ENCODE assay signal across 19 cellular contexts in the genomic region with DNA sequence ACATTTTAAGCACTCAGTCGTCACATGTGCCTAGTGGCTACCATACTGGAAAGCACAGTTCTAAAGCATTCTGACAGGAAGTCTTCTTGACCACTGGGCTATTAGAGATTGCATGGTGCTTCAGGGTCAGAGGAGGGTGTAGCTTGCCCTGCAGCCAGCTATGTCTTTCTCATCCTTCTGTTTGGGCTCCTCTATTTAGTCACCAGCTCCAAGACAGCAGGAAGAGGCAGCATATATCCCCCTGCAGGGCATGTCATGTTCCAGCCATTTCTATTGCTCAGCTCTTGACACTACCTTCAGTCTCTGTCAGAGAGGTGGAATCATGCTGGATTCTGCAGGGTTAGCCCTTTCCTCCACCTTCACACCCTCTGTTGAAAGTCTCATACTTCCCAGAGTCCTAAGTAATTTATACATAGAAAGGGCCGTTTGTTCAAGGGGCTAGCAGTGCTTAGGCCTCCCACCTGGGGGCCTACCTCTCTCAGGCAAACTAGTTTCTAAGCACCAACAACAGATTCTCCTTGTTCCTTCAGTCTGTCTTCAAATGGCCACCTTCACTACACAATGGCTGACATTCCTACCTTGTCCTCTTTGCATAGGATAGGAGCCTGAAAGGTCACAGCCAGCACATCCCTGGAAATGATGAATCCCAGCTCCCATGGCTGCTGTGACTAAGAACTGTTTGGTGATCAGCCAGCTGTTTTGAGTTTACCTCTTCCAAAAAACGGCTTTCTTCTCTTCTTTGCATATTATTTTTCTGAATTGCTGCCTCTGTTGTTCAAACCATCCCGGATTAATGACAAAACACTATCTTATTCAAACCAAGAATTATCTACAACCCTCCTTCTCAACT.
A peak's percentile ranks its signal among the peaks of the same experiment; 100 is the strongest.
DNase-seq lines count a peak whose midpoint lies in the region; ATAC-seq and TF ChIP-seq lines count a peak whose summit lies in the region.
"Had no signal": no experiment of that assay in that cellular context is flagged by ENCODE, and none has a peak within 500 bp of the region (broad histone marks: within the 10 kb centered on the region; RNA-seq: fewer than 3 reads in every experiment).

No MANE protein-coding gene starts in this region.

- H3K79me2 ChIP-seq in GM23248 (ENCODE audit: insufficient read depth) = no peaks in the 10 kb centered on the region

- H3K4me3 ChIP-seq in GM23248 (no peak overlapping the region), endodermal cell (ENCODE audit: low read length) (no peak overlapping the region)
- H3K4me3 ChIP-seq: spleen, tibial nerve had no signal

- no peak overlapping the region for H3K4me3 Mint-ChIP-seq in endodermal cell
- no peak overlapping the region for H3K4me3 Mint-ChIP-seq in stimulated activated effector memory CD8-positive, alpha-beta T cell treated with anti-CD3 and anti-CD28 coated beads, Interleukin-12 subunit alpha, Interleukin-12 subunit beta, amount 100 ng/mL, for 72 hours
- H3K4me3 Mint-ChIP-seq: activated CD4-positive, alpha-beta memory T cell treated with anti-CD3 and anti-CD28 coated beads, Interleukin-2, amount 10 ng/mL, durations not matched to agents 7 days and 5 days; activated naive CD4-positive, alpha-beta T cell treated with anti-CD3 and anti-CD28 coated beads, Interleukin-2, amount 50 U/mL, for 24 hours; activated T-cell treated with anti-CD3 and anti-CD28 coated beads, Interleukin-2, amount 50 U/mL, for 24 hours; dendritic cell treated with granulocyte-macrophage colony-stimulating factor and Interleukin-4, amounts not matched to agents 40 ng/mL and 50 ng/mL, for 4 days; natural killer cell had no signal

- H3K4me2 ChIP-seq in GM23248 (ENCODE audit: unreplicated experiment) = no peak overlapping the region

- H3K9ac ChIP-seq in GM23248 (no peak overlapping the region), endodermal cell (ENCODE audit: extremely low read depth, low read length, poor library complexity, severe bottlenecking) (no peak overlapping the region)

- no peak overlapping the region for H2AFZ ChIP-seq in GM23248

- no peaks in the 10 kb centered on the region for H3K9me3 Mint-ChIP-seq in endodermal cell
- H3K9me3 Mint-ChIP-seq in stimulated activated effector memory CD8-positive, alpha-beta T cell treated with anti-CD3 and anti-CD28 coated beads, Interleukin-12 subunit alpha, Interleukin-12 subunit beta, amount 100 ng/mL, for 72 hours = no peaks in the 10 kb centered on the region
- H3K9me3 Mint-ChIP-seq: activated CD4-positive, alpha-beta memory T cell treated with anti-CD3 and anti-CD28 coated beads, Interleukin-2, amount 10 ng/mL, durations not matched to agents 7 days and 5 days; activated naive CD4-positive, alpha-beta T cell treated with anti-CD3 and anti-CD28 coated beads, Interleukin-2, amount 50 U/mL, for 24 hours; activated T-cell treated with anti-CD3 and anti-CD28 coated beads, Interleukin-2, amount 50 U/mL, for 24 hours; dendritic cell treated with granulocyte-macrophage colony-stimulating factor and Interleukin-4, amounts not matched to agents 40 ng/mL and 50 ng/mL, for 4 days; natural killer cell had no signal

- H3K27me3 ChIP-seq in GM23248 (replicated peaks; ENCODE audit: insufficient read depth) = no peaks in the 10 kb centered on the region
- no peaks in the 10 kb centered on the region for H3K27me3 ChIP-seq in endodermal cell (ENCODE audit: control insufficient read depth, insufficient read depth, low read length, poor library complexity, severe bottlenecking)
- H3K27me3 ChIP-seq: spleen, tibial nerve had no signal

- TF ChIP-seq CTCF in endodermal cell (conservative IDR thresholded peaks at IDR 0.05) = peak; percentile 75

- peaks cover 32% of the 10 kb centered on the region for H3K4me1 Mint-ChIP-seq in endodermal cell
- H3K4me1 Mint-ChIP-seq in stimulated activated effector memory CD8-positive, alpha-beta T cell treated with anti-CD3 and anti-CD28 coated beads, Interleukin-12 subunit alpha, Interleukin-12 subunit beta, amount 100 ng/mL, for 72 hours = no peaks in the 10 kb centered on the region
- H3K4me1 Mint-ChIP-seq: activated CD4-positive, alpha-beta memory T cell treated with anti-CD3 and anti-CD28 coated beads, Interleukin-2, amount 10 ng/mL, durations not matched to agents 7 days and 5 days; activated naive CD4-positive, alpha-beta T cell treated with anti-CD3 and anti-CD28 coated beads, Interleukin-2, amount 50 U/mL, for 24 hours; natural killer cell had no signal

- H3K36me3 ChIP-seq in GM23248 (ENCODE audit: low read depth) (no peaks in the 10 kb centered on the region), endodermal cell (ENCODE audit: control insufficient read depth, insufficient read depth, low read length) (no peaks in the 10 kb centered on the region)
- H3K36me3 ChIP-seq: spleen, tibial nerve had no signal

- H3K27ac ChIP-seq in GM23248 (no peak overlapping the region), endodermal cell (ENCODE audit: low read depth, low read length) (no peak overlapping the region)
- H3K27ac ChIP-seq: spleen, tibial nerve had no signal

- H3F3A ChIP-seq in GM23248 (ENCODE audit: insufficient read depth) = no peaks in the 10 kb centered on the region

- 15 to 18% methylated on average over 4 of the region's 4 CpGs for WGBS in GM23248 (ENCODE audit: low coverage in 1 of 2, low lambda C conversion rate in 2 of 2, missing lambda C conversion rate in 2 of 2), 2 experiments
- WGBS in endodermal cell (ENCODE audit: insufficient coverage in 1 of 2, insufficient read length in 1 of 2), 2 experiments = 74 to 82% methylated on average over 4 of the region's 4 CpGs

- in situ Hi-C loops in GM23248 (cut with MboI) = no loop called here

- H3K9me3 ChIP-seq in GM23248 (ENCODE audit: low read depth) = no peaks in the 10 kb centered on the region
- no peaks in the 10 kb centered on the region for H3K9me3 ChIP-seq in endodermal cell (ENCODE audit: control insufficient read depth, low read length)
- H3K9me3 ChIP-seq: spleen, tibial nerve had no signal

- H4K20me1 ChIP-seq in GM23248 (ENCODE audit: insufficient read depth) = 0 out of 2 replicates have a peak, but pooled peaks cover 3% of the 10 kb centered on the region

- DNase-seq in GM23248 (peak; percentile 30), NCI-H69 (lab: John Stamatoyannopoulos, UW) (peak; percentile 36), endodermal cell (peak; percentile 81), NCI-H2107 (lab: John Stamatoyannopoulos, UW) (no peak), H4 (ENCODE audit: low spot score) (no peak)
- DNase-seq in stimulated activated effector memory CD8-positive, alpha-beta T cell treated with anti-CD3 and anti-CD28 coated beads, Interleukin-12 subunit alpha, Interleukin-12 subunit beta, amount 100 ng/mL, for 72 hours (ENCODE audit: low spot score in 2 of 2) = no peak
- DNase-seq: activated CD4-positive, alpha-beta memory T cell treated with anti-CD3 and anti-CD28 coated beads, Interleukin-2, amount 10 ng/mL, durations not matched to agents 7 days and 5 days; activated T-cell treated with anti-CD3 and anti-CD28 coated beads, Interleukin-2, amount 50 U/mL, for 24 hours; C1 segment of cervical spinal cord; DMS153; KG1; natural killer cell; NCI-H2171; NCI-H774; spleen had no signal

- peak overlapping the region; percentile 46 for H3K27ac Mint-ChIP-seq in endodermal cell
- H3K27ac Mint-ChIP-seq in stimulated activated effector memory CD8-positive, alpha-beta T cell treated with anti-CD3 and anti-CD28 coated beads, Interleukin-12 subunit alpha, Interleukin-12 subunit beta, amount 100 ng/mL, for 72 hours = no peak overlapping the region
- H3K27ac Mint-ChIP-seq: activated CD4-positive, alpha-beta memory T cell treated with anti-CD3 and anti-CD28 coated beads, Interleukin-2, amount 10 ng/mL, durations not matched to agents 7 days and 5 days; activated naive CD4-positive, alpha-beta T cell treated with anti-CD3 and anti-CD28 coated beads, Interleukin-2, amount 50 U/mL, for 24 hours; activated T-cell treated with anti-CD3 and anti-CD28 coated beads, Interleukin-2, amount 50 U/mL, for 24 hours; dendritic cell treated with granulocyte-macrophage colony-stimulating factor and Interleukin-4, amounts not matched to agents 40 ng/mL and 50 ng/mL, for 4 days; natural killer cell had no signal

- no peaks in the 10 kb centered on the region for H3K36me3 Mint-ChIP-seq in endodermal cell (ENCODE audit: low read depth)
- no peaks in the 10 kb centered on the region for H3K36me3 Mint-ChIP-seq in stimulated activated effector memory CD8-positive, alpha-beta T cell treated with anti-CD3 and anti-CD28 coated beads, Interleukin-12 subunit alpha, Interleukin-12 subunit beta, amount 100 ng/mL, for 72 hours
- H3K36me3 Mint-ChIP-seq: activated naive CD4-positive, alpha-beta T cell treated with anti-CD3 and anti-CD28 coated beads, Interleukin-2, amount 50 U/mL, for 24 hours; natural killer cell had no signal

- H3K9me2 ChIP-seq in GM23248 (ENCODE audit: insufficient read depth) = no peaks in the 10 kb centered on the region

- peak; percentile 38 for ATAC-seq in stimulated activated effector memory CD8-positive, alpha-beta T cell treated with anti-CD3 and anti-CD28 coated beads, Interleukin-12 subunit alpha, Interleukin-12 subunit beta, amount 100 ng/mL, for 72 hours
- no peak for ATAC-seq in GM21447 (IDR thresholded peaks at IDR 0.05; ENCODE audit: unreplicated experiment)
- ATAC-seq: natural killer cell had no signal

- no peaks in the 10 kb centered on the region for H3K27me3 Mint-ChIP-seq in endodermal cell (ENCODE audit: insufficient read depth)
- H3K27me3 Mint-ChIP-seq: dendritic cell treated with granulocyte-macrophage colony-stimulating factor and Interleukin-4, amounts not matched to agents 40 ng/mL and 50 ng/mL, for 4 days had no signal

- H3K4me1 ChIP-seq in GM23248 (ENCODE audit: insufficient read depth) = no peaks in the 10 kb centered on the region
- H3K4me1 ChIP-seq in endodermal cell (ENCODE audit: control insufficient read depth, insufficient read depth, low read length) = peaks cover 14% of the 10 kb centered on the region
- H3K4me1 ChIP-seq: spleen, tibial nerve had no signal

Comparison
In these comparisons a context has a peak if more than half of its experiments do, and no peak if none do; other contexts are left out.
1. DNase-seq: peak in GM23248 (single experiment), NCI-H69 (single experiment) and endodermal cell (single experiment); none in stimulated activated effector memory CD8-positive, alpha-beta T cell treated with anti-CD3 and anti-CD28 coated beads, Interleukin-12 subunit alpha, Interleukin-12 subunit beta, amount 100 ng/mL, for 72 hours (0 of 2), NCI-H2107 (single experiment) and H4 (single experiment).